ENCODE assay signal across 13 cellular contexts in the genomic region with DNA sequence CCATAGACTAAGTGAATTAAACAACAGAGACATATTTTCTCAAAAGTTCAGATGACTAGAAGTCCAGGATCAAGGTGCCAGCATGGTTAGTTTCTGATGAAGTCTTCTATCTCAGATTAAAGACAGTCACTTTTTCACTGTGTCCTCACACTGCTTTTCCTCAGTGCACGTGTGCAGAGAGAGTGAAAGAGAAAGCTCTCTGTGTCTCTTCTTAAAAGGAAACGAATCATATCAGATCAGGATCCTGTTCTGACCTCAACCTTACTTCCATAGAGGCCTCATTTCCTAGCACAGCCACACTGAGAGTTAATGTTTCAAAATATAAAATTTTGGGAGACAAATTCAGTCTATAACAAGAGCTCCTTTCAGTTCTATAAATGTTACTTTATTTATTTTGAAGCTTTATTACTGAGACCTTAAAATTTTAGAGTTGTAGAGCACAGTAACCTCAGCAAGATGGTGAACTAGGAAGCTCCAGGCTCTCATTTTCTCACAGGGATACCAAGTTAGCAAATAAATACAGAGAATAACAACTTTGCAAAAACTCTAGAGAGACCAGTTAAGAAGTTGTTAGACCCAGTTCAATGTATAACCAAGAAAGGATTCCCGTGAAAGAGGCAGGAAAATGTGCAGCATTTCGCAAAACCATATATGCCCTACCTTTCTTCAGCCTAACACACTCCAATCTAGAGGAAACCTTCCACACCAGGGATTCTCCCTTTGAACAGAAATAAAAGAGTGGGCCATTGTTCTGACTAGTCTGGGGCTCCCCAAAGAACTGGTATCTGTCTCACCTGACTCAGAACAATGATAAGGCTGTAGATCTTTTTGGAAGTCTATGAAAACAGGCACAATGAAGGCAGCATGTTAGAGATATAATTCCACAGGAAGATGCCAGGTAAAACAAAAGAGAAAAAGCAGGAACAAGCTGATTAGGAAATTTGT.
DNase-seq lines count a peak whose midpoint lies in the region; ATAC-seq and TF ChIP-seq lines count a peak whose summit lies in the region.
"Had no signal": no experiment of that assay in that cellular context is flagged by ENCODE, and none has a peak within 500 bp of the region (broad histone marks: within the 10 kb centered on the region; RNA-seq: fewer than 3 reads in every experiment).

No MANE protein-coding gene starts in this region.

- no peaks in the 10 kb centered on the region for H3K27me3 Mint-ChIP-seq in naive thymus-derived CD8-positive, alpha-beta T cell
- H3K27me3 Mint-ChIP-seq: activated CD4-positive, alpha-beta memory T cell treated with anti-CD3 and anti-CD28 coated beads for 36 hours had no signal

- intact Hi-C loops in PC-9 (cut with micrococcal nuclease; ENCODE audit: unreplicated experiment) = no loop called here

- no peaks in the 10 kb centered on the region for H3K9me2 ChIP-seq in PC-9 (ENCODE audit: insufficient read depth)

- ATAC-seq in GM19351 (IDR thresholded peaks at IDR 0.05; ENCODE audit: unreplicated experiment) (peak; percentile 83), HG02759 (IDR thresholded peaks at IDR 0.05; ENCODE audit: unreplicated experiment) (peak; percentile 83), HG03571 (IDR thresholded peaks at IDR 0.05; ENCODE audit: unreplicated experiment) (peak; percentile 74)
- ATAC-seq in naive thymus-derived CD8-positive, alpha-beta T cell = no peak
- ATAC-seq: activated naive CD4-positive, alpha-beta T cell treated with anti-CD3 and anti-CD28 coated beads, Interleukin-2, amount 50 U/mL, for 72 hours; SK-N-SH treated with all-trans-retinoic acid at 6 μM for 48 hours had no signal

- H3K27ac Mint-ChIP-seq in naive thymus-derived CD8-positive, alpha-beta T cell = no peak overlapping the region
- H3K27ac Mint-ChIP-seq: activated CD4-positive, alpha-beta memory T cell treated with anti-CD3 and anti-CD28 coated beads for 36 hours; activated naive CD4-positive, alpha-beta T cell treated with anti-CD3 and anti-CD28 coated beads, Interleukin-2, amount 50 U/mL, for 72 hours had no signal

- no peaks in the 10 kb centered on the region for H3K4me1 ChIP-seq in PC-9 (replicated peaks; ENCODE audit: insufficient read depth)

- POLR2A ChIA-PET in PC-9 (lab: Charles Lee; ENCODE audit: unreplicated experiment) = no interaction called here
- POLR2A ChIA-PET in naive thymus-derived CD8-positive, alpha-beta T cell (lab: Charles Lee) = no interaction called here

- no peaks in the 10 kb centered on the region for H3F3A ChIP-seq in PC-9 (ENCODE audit: insufficient read depth, low read depth)

- no peaks in the 10 kb centered on the region for H3K79me2 ChIP-seq in PC-9 (ENCODE audit: low read depth)

- H3K4me1 Mint-ChIP-seq in naive thymus-derived CD8-positive, alpha-beta T cell = peaks cover 0 to 9% (median 0%) of the 10 kb centered on the region in 4 donors

- H3K9me3 Mint-ChIP-seq in naive thymus-derived CD8-positive, alpha-beta T cell = peaks cover 5 to 28% (median 15%) of the 10 kb centered on the region in 9 donors

- no TSS peak for BruUV-seq in PC-9 (replicated peaks; lab: Mats Ljungman, UMichigan)

- no peaks in the 10 kb centered on the region for H3K36me3 Mint-ChIP-seq in naive thymus-derived CD8-positive, alpha-beta T cell
- H3K36me3 Mint-ChIP-seq: activated CD4-positive, alpha-beta memory T cell treated with anti-CD3 and anti-CD28 coated beads for 36 hours; activated naive CD4-positive, alpha-beta T cell treated with anti-CD3 and anti-CD28 coated beads, Interleukin-2, amount 50 U/mL, for 72 hours had no signal

- H3K27me3 ChIP-seq in PC-9 (ENCODE audit: insufficient read depth, low read depth) = no peaks in the 10 kb centered on the region

- no peak for TF ChIP-seq CTCF in PC-9 (conservative IDR thresholded peaks at IDR 0.05)

- no peak overlapping the region for H2AFZ ChIP-seq in PC-9

- no peak overlapping the region for H3K4me3 ChIP-seq in PC-9
- H3K4me3 ChIP-seq: thoracic aorta had no signal

- no peak overlapping the region for H3K27ac ChIP-seq in PC-9
- H3K27ac ChIP-seq: thoracic aorta had no signal

- peak; percentile 6 for DNase-seq in ELR (ENCODE audit: low read depth)
- no peak for DNase-seq in PC-9
- DNase-seq in NCI-H146 (lab: John Stamatoyannopoulos, UW) = no peak
- DNase-seq in NCI-H2107 treated with DMSO at 0.1 percent for 48 hours (lab: John Stamatoyannopoulos, UW; ENCODE audit: unreplicated experiment) = no peak
- no peak for DNase-seq in naive thymus-derived CD8-positive, alpha-beta T cell
- DNase-seq: activated CD4-positive, alpha-beta memory T cell treated with anti-CD3 and anti-CD28 coated beads for 36 hours; stimulated activated CD4-positive, alpha-beta T cell treated with anti-CD3 and anti-CD28 coated beads, Interleukin-4, amount 100 ng/mL, for 1 hour had no signal

- H3K4me2 ChIP-seq in PC-9 = no peak overlapping the region

- CTCF ChIA-PET in PC-9 (lab: Charles Lee) = no interaction called here

- H3K36me3 ChIP-seq in PC-9 (ENCODE audit: low read depth) = no peaks in the 10 kb centered on the region
- H3K36me3 ChIP-seq: thoracic aorta had no signal

- H3K4me3 Mint-ChIP-seq in naive thymus-derived CD8-positive, alpha-beta T cell = no peak overlapping the region
- H3K4me3 Mint-ChIP-seq: activated CD4-positive, alpha-beta memory T cell treated with anti-CD3 and anti-CD28 coated beads for 36 hours had no signal

- no peaks in the 10 kb centered on the region for H3K9me3 ChIP-seq in PC-9 (ENCODE audit: insufficient read depth, low read depth)
- H3K9me3 ChIP-seq: thoracic aorta had no signal

- H4K20me1 ChIP-seq in PC-9 (ENCODE audit: insufficient read depth) = no peaks in the 10 kb centered on the region

Comparison
In these comparisons a context has a peak if more than half of its experiments do, and no peak if none do; other contexts are left out.
1. ATAC-seq: peak in GM19351 (single experiment), HG02759 (single experiment) and HG03571 (single experiment); none in naive thymus-derived CD8-positive, alpha-beta T cell (0 of 2).